In the genomic region with DNA sequence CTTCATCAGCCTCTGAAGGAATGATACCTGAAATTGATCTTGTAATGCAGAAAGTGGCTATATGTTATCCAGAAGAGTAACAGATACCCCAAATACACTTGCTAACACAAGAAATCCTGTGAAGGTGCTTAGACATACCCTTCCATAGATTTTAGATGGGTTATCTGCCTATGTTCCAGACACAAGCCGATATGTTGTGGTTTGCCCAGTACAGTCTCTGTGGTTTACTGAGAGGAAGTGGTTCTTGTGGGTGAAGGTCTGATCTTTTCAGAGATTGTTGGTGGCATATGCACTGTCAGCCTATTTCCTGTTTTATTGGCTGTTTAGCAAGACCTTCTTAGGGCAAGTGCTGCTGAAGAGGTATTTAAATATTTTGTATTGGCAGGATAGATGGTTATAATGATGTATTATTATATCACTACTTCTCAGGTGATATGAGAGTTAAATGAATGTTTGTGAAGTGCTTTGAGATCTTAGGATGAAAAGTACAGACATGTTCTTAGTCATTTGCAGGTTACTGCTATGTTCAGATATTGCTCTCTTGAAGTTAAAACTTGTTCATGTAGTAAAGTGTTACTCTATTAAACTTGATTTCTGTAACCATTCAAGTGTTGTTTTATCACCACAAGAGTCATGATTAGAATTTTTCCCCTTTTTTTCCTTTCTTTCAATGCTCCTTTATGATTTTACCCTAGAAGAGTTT, we compare ENCODE assay signal across 1 cellular context.
TF ChIP-seq lines count a peak whose summit lies in the region.

No MANE protein-coding gene starts in this region.

TF ChIP-seq in WTC11, 78 proteins besides CTCF, POLR2A, EP300 and RAD21 (continued from another document):
- TF ChIP-seq NFATC4 (CRISPR knock-in tag; IDR thresholded peaks at IDR 0.05), result no peak
- TF ChIP-seq ZSCAN18 (CRISPR knock-in tag; IDR thresholded peaks at IDR 0.05), result no peak
- no peak for TF ChIP-seq ZNF512 (CRISPR knock-in tag; IDR thresholded peaks at IDR 0.05; ENCODE audit: borderline replicate concordance)
- TF ChIP-seq TCF7 (CRISPR knock-in tag; IDR thresholded peaks at IDR 0.05; ENCODE audit: low read depth), result no peak
- TF ChIP-seq JUN (CRISPR knock-in tag; IDR thresholded peaks at IDR 0.05), result no peak
- TF ChIP-seq NR1H2 (CRISPR knock-in tag; IDR thresholded peaks at IDR 0.05), result no peak
- TF ChIP-seq MYBL2 (CRISPR knock-in tag; IDR thresholded peaks at IDR 0.05), result no peak
- no peak for TF ChIP-seq IRF2 (CRISPR knock-in tag; IDR thresholded peaks at IDR 0.05; ENCODE audit: borderline replicate concordance, low read depth)
- TF ChIP-seq GTF2I (CRISPR knock-in tag; conservative IDR thresholded peaks at IDR 0.05), result no peak
- TF ChIP-seq GRHL2 (CRISPR knock-in tag; IDR thresholded peaks at IDR 0.05; ENCODE audit: insufficient replicate concordance, severe bottlenecking), result no peak
- no peak for TF ChIP-seq SMAD3 (CRISPR knock-in tag; IDR thresholded peaks at IDR 0.05; ENCODE audit: borderline replicate concordance)
TF ChIP-seq in WTC11: peak in this region for 0.
